Comparison of ENCODE assay signal across 17 cellular contexts in the genomic region with DNA sequence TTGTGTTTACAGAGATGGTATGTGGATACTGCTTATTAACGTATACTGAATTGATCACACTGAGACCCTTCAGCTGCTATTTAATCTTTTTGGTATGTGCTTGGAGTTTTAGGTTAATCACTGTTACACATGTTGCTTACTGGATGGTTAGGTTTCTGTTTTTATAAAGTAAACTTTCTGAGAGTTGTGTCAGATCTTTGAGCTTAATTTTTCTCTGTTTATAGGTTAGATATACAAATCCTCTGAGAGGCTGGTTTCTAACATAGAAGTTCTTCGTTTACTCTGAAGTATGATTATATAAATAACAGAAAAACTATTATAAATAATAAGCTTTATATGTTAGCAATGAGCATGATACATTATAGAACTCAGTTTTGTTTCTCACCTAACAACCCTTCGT.
DNase-seq lines count a peak whose midpoint lies in the region; ATAC-seq and TF ChIP-seq lines count a peak whose summit lies in the region.
"Had no signal": no experiment of that assay in that cellular context is flagged by ENCODE, and none has a peak within 500 bp of the region (broad histone marks: within the 10 kb centered on the region; RNA-seq: fewer than 3 reads in every experiment).

No MANE protein-coding gene starts in this region.

- H3K9me3 ChIP-seq in SJCRH30 (replicated peaks): no peaks in the 10 kb centered on the region
- H3K9me3 ChIP-seq: Caco-2, HAP-1 had no signal

- peaks cover 24% of the 10 kb centered on the region for H3K4me1 Mint-ChIP-seq in nephron progenitor cell
- H3K4me1 Mint-ChIP-seq: B cell had no signal

- peaks cover 31% of the 10 kb centered on the region for H3K4me1 ChIP-seq in SJCRH30
- H3K4me1 ChIP-seq: Caco-2, HAP-1 had no signal

- H3K36me3 Mint-ChIP-seq in nephron progenitor cell (ENCODE audit: low read depth): peaks cover 44% of the 10 kb centered on the region

- no peak for ATAC-seq in HG02884 (IDR thresholded peaks at IDR 0.05; ENCODE audit: unreplicated experiment)
- ATAC-seq: CD8-positive, alpha-beta T cell had no signal

- H3K4me3 Mint-ChIP-seq in nephron progenitor cell: no peak overlapping the region
- H3K4me3 Mint-ChIP-seq: B cell; CD4-positive, CD25-positive, alpha-beta regulatory T cell; CD8-positive, alpha-beta T cell; HFFc6 had no signal

- H3K4me3 ChIP-seq in SJCRH30 (no peak overlapping the region), fibroblast of villous mesenchyme (ENCODE audit: low read depth, low read length) (no peak overlapping the region)
- H3K4me3 ChIP-seq: BLaER1, HAP-1 had no signal

- peaks cover 27% of the 10 kb centered on the region for H3K9me3 Mint-ChIP-seq in nephron progenitor cell
- H3K9me3 Mint-ChIP-seq: HFFc6 had no signal

- H3K27me3 Mint-ChIP-seq in nephron progenitor cell (ENCODE audit: low read depth, poor library complexity): peaks cover 4% of the 10 kb centered on the region
- H3K27me3 Mint-ChIP-seq: B cell; CD4-positive, CD25-positive, alpha-beta regulatory T cell had no signal

- H3K27ac Mint-ChIP-seq in nephron progenitor cell: peak overlapping the region; percentile 22
- H3K27ac Mint-ChIP-seq: B cell, HFFc6 had no signal

- H3K27me3 ChIP-seq in SJCRH30: no peaks in the 10 kb centered on the region
- H3K27me3 ChIP-seq: BLaER1 had no signal

- peak overlapping the region; percentile 88 for H3K27ac ChIP-seq in SJCRH30
- H3K27ac ChIP-seq: BLaER1, C4-2B had no signal

- H3K36me3 ChIP-seq in SJCRH30: peaks cover 2% of the 10 kb centered on the region; the same call in 1 of the 2 replicates

- peak in 1 of 2 experiments; percentile 33 for DNase-seq in SJCRH30
- peak; percentile 42 for DNase-seq in fibroblast of villous mesenchyme (ENCODE audit: low read depth)
- no peak for DNase-seq in nephron progenitor cell
- DNase-seq in NCI-H128 (lab: John Stamatoyannopoulos, UW; ENCODE audit: unreplicated experiment): no peak
- no peak for DNase-seq in NCI-H524 (lab: John Stamatoyannopoulos, UW)
- DNase-seq: Caco-2; CD4-positive, CD25-positive, alpha-beta regulatory T cell; CD8-positive, alpha-beta T cell; DMS153; DND-41; GOT3; HFFc6 had no signal

- TF ChIP-seq CTCF in fibroblast of villous mesenchyme (IDR thresholded peaks at IDR 0.05; ENCODE audit: insufficient read depth, low read depth, low read length) (no peak), nephron progenitor cell (IDR thresholded peaks at IDR 0.05) (no peak)
